ENCODE assay signal across 1 cellular context in the genomic region with DNA sequence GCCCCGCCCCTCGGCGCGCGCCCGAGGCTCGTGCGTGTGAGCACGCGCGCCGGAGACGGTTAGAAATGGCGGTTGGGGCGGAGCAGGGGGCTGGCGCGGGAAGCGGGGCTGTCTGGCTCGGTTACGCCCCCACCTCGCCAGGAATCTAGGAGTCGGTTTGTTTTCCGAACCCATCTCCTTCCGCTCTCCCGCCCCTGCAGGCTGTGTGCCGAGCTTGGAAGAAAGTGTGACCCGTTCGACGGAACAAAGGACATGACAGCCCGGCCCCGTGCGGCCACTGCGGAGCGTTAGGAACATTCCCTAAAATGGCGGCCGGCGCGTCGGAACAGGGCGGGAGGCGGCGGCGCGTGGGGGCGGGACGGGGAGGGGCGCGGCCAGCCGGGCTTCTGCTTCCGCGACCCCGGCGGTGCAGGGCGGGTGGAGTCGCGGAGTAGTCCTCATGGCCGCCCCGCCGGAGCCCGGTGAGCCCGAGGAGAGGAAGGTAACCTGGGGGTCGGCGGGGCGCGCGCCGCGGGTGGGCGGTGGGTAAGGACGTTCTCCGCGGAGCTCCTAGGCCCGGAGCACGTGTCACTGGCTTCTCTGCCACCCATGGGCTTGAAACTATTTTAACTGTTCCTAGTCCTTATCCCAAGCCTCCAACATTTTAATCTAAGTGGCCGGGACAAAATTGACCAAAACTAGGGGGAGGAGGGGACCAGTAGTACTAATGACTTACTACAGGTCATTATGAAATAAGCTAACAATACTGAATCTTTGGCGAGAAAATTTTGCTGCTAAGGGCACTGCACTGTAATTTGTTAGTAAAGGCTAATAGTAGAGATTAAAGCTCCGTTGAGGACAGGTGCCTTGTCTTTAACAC.
TF ChIP-seq lines count a peak whose summit lies in the region.

A gene with protein sequence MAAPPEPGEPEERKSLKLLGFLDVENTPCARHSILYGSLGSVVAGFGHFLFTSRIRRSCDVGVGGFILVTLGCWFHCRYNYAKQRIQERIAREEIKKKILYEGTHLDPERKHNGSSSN (plus strand): TSS at position 383 of the 859 bp plus-strand sequence. CDS start 57 bp downstream, at position 440.

TF ChIP-seq in HEK293, 187 proteins besides CTCF, POLR2A, EP300 and RAD21 (continued from another document):
- peak; percentile 54; the same call in 1 of the 2 replicates for TF ChIP-seq ZNF629 (tag by site-specific recombination; IDR thresholded peaks at IDR 0.05)
- TF ChIP-seq, protein P1, sequence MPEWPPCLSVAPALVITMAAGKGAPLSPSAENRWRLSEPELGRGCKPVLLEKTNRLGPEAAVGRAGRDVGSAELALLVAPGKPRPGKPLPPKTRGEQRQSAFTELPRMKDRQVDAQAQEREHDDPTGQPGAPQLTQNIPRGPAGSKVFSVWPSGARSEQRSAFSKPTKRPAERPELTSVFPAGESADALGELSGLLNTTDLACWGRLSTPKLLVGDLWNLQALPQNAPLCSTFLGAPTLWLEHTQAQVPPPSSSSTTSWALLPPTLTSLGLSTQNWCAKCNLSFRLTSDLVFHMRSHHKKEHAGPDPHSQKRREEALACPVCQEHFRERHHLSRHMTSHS (tag by site-specific recombination; IDR thresholded peaks at IDR 0.05), result no peak
- peak; percentile 99 for TF ChIP-seq SP3 (tag by site-specific recombination; IDR thresholded peaks at IDR 0.05)
- no peak for TF ChIP-seq ZNF248 (tag by site-specific recombination; IDR thresholded peaks at IDR 0.05)
- peak; percentile 62 for TF ChIP-seq ZNF660 (tag by site-specific recombination; IDR thresholded peaks at IDR 0.05)
- no peak for TF ChIP-seq BCL6B (tag by site-specific recombination; IDR thresholded peaks at IDR 0.05)
- no peak for TF ChIP-seq ZNF18 (tag by site-specific recombination; IDR thresholded peaks at IDR 0.05)
- no peak for TF ChIP-seq ZNF670 (tag by site-specific recombination; IDR thresholded peaks at IDR 0.05; ENCODE audit: low read depth)
- TF ChIP-seq ZNF366 (tag by site-specific recombination; conservative IDR thresholded peaks at IDR 0.05), result no peak
- peak; percentile 56; the same call in 1 of the 2 replicates for TF ChIP-seq ZNF76 (tag by site-specific recombination; IDR thresholded peaks at IDR 0.05; ENCODE audit: borderline replicate concordance, low read depth)
- no peak for TF ChIP-seq SCRT2 (tag by site-specific recombination; IDR thresholded peaks at IDR 0.05)
- peak; percentile 81; the same call in 1 of the 2 replicates for TF ChIP-seq BCL11A (tag by site-specific recombination; IDR thresholded peaks at IDR 0.05; ENCODE audit: low read depth)
- 0 out of 2 replicates have a peak, but pooled peaks have one; percentile 50 for TF ChIP-seq ZNF37A (tag by site-specific recombination; IDR thresholded peaks at IDR 0.05)
- TF ChIP-seq ZNF266 (tag by site-specific recombination; IDR thresholded peaks at IDR 0.05; ENCODE audit: low read depth), result no peak
- no peak for TF ChIP-seq ZNF239 (tag by site-specific recombination; IDR thresholded peaks at IDR 0.05)
- TF ChIP-seq ZFP69B (tag by site-specific recombination; IDR thresholded peaks at IDR 0.05), result peak; percentile 88; the same call in 1 of the 2 replicates
- peak; percentile 88 for TF ChIP-seq KLF9 (tag by site-specific recombination; IDR thresholded peaks at IDR 0.05; ENCODE audit: low read depth)
- TF ChIP-seq GFI1B (tag by site-specific recombination; IDR thresholded peaks at IDR 0.05), result peak; percentile 71
- no peak for TF ChIP-seq TCF7L2 (IDR thresholded peaks at IDR 0.05; ENCODE audit: borderline replicate concordance, low read depth, low read length)
- TF ChIP-seq ZNF449 (tag by site-specific recombination; IDR thresholded peaks at IDR 0.05), result peak; percentile 77
- no peak for TF ChIP-seq SALL2 (tag by site-specific recombination; IDR thresholded peaks at IDR 0.05; ENCODE audit: borderline replicate concordance)
- peak; percentile 77 for TF ChIP-seq SP7 (tag by site-specific recombination; IDR thresholded peaks at IDR 0.05)
- TF ChIP-seq ZBTB48 (tag by site-specific recombination; IDR thresholded peaks at IDR 0.05), result no peak
TF ChIP-seq in HEK293: peak in this region for 82.
